In the genomic region with DNA sequence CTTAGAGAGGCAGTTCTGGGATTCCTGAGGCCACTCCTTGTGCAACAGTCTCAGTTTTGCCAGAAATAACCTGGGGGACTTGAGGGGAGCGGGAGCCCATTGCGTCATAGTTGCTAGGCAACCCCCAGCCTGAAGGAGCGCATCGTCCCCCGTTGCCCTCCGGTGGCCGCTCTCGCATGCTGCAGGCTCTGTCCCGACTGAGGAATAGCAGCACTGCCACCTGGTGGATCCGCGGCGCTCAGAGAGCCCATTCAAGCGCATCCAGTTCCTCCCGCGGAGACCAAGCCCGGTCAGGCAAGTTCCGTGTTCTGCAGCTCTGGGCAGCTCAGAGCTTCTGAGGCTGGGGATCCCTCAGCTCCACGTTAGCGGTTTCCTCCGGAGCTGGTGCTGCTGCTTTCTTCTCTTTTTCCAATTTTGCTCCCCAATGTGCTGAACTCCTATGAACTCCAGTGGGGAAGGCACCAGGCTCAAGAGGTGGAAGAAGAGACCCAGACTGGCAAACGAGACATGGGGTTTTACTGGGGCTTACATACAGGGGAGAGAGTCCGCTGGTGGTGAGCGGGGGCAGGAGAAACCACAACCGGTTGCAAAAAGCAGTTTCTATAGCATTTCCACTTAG, we compare ENCODE assay signal across 8 cellular contexts. TPM values are rescaled to one million over a fixed set of nuclear protein-coding genes. Genes with fewer than 3 reads are reported as not detected.
DNase-seq lines count a peak whose midpoint lies in the region; ATAC-seq, FAIRE-seq and TF ChIP-seq lines count a peak whose summit lies in the region.

No MANE protein-coding gene starts in this region.

- FAIRE-seq in frontal cortex (lab: Jason Lieb, UNC), result no peak

- H3K9me3 ChIP-seq in tibial nerve, result no peaks in the 10 kb centered on the region

- no peak overlapping the region for H3K27ac Mint-ChIP-seq in osteocyte (ENCODE audit: unreplicated experiment)

- peak; percentile 52 to 91 for TF ChIP-seq EP300 in tibial nerve (IDR thresholded peaks at IDR 0.05)

- DNase-seq in GM12865 (ENCODE audit: low read depth) (peak; percentile 96), NAMALWA (ENCODE audit: low spot score) (peak; percentile 96), SIG-M5 (lab: John Stamatoyannopoulos, UW) (peak; percentile 91), frontal cortex (ENCODE audit: low spot score in 2 of 2) (peak; percentile 78 to 95), osteocyte (ENCODE audit: extremely low spot score, unreplicated experiment) (peak; percentile 98), tibial nerve (ENCODE audit: low spot score in 2 of 2) (peak; percentile 95 to 97)
- peak; percentile 94 for DNase-seq in activated effector memory CD4-positive, alpha-beta T cell treated with anti-CD3 and anti-CD28 coated beads, Interleukin-2, amount 50 U/mL, for 16 hours

- WGBS in tibial nerve, 2 donors, result 9% methylated on average over 15 to 16 of the region's 24 CpGs

- H3K36me3 ChIP-seq in tibial nerve, result peaks cover 0 to 3% (median 0%) of the 10 kb centered on the region in 3 donors

- H3K27ac ChIP-seq in tibial nerve, result peak overlapping the region in 1 of 4 donors; percentile 56

- peak; percentile 100 for TF ChIP-seq CTCF in GM12865 (IDR thresholded peaks at IDR 0.05; ENCODE audit: insufficient read depth, low read depth, low read length, missing control alignments)
- peak; percentile 99 for TF ChIP-seq CTCF in osteocyte (IDR thresholded peaks at IDR 0.05)
- TF ChIP-seq CTCF in tibial nerve (IDR thresholded peaks at IDR 0.05), result peak; percentile 99 to 100 (median 100)

- H3K36me3 Mint-ChIP-seq in osteocyte (ENCODE audit: unreplicated experiment), result no peaks in the 10 kb centered on the region

- H3K9me3 Mint-ChIP-seq in osteocyte (ENCODE audit: unreplicated experiment), result no peaks in the 10 kb centered on the region

- peak; percentile 97 for ATAC-seq in HG02571 (IDR thresholded peaks at IDR 0.05; ENCODE audit: unreplicated experiment)

- H3K4me1 Mint-ChIP-seq in osteocyte (ENCODE audit: unreplicated experiment), result peaks cover 23% of the 10 kb centered on the region

- H3K4me3 ChIP-seq in GM12865 (ENCODE audit: low read depth, low read length) (no peak overlapping the region), tibial nerve (no peak overlapping the region)

- no peak overlapping the region for H3K4me3 Mint-ChIP-seq in osteocyte (ENCODE audit: unreplicated experiment)

- no peak for TF ChIP-seq POLR2A in tibial nerve (IDR thresholded peaks at IDR 0.05)

- no peaks in the 10 kb centered on the region for H3K27me3 ChIP-seq in tibial nerve

- H3K4me1 ChIP-seq in tibial nerve, result peaks cover 0 to 16% (median 4%) of the 10 kb centered on the region in 4 donors

- H3K27me3 Mint-ChIP-seq in osteocyte (ENCODE audit: unreplicated experiment), result no peaks in the 10 kb centered on the region

RNA-seq across cellular contexts. Expression of gene SLC4A3, which starts 15.1 kb away (rescaled TPM):
- total RNA-seq in frontal cortex (31.8 TPM), osteocyte (9.2 and 11.6 TPM in 2 replicates), tibial nerve (1 to 10 TPM; 1.3 to 5.1 (median 3.4) TPM)

RNA-seq across cellular contexts. Expression of gene STK11IP, which starts 44.9 kb away (rescaled TPM):
- total RNA-seq in frontal cortex (13.0 TPM), osteocyte (40.3 and 42.7 TPM in 2 replicates), tibial nerve (10 to 100 TPM; 33.9 to 77.0 (median 72.3) TPM)
